In genomic region chr5:124867064-124867707, GRCh38 we compare ENCODE assay signal across 1 cellular context.
A peak's percentile ranks its signal among the peaks of the same experiment; 100 is the strongest.
TF ChIP-seq lines count a peak whose summit lies in the region.

No MANE protein-coding gene starts in this region.

TF ChIP-seq in HEK293, 187 proteins besides CTCF, POLR2A, EP300 and RAD21 (continued from another document):
- 0 out of 2 replicates have a peak, but pooled peaks have one; percentile 37 for TF ChIP-seq ZBTB10 (tag by site-specific recombination; IDR thresholded peaks at IDR 0.05)
